8 cellular contexts compared by ENCODE assay signal in genomic region chrX:118177708-118178107, GRCh38.
"Had no signal": no experiment of that assay in that cellular context is flagged by ENCODE, and none has a peak within 500 bp of the region (broad histone marks: within the 10 kb centered on the region; RNA-seq: fewer than 3 reads in every experiment).

No MANE protein-coding gene starts in this region.

- DNase-seq: HCEC 1CT, IMR-90 had no signal

- ATAC-seq: HepG2, K562 had no signal

- H3K4me3 ChIP-seq: GM23338, K562 had no signal

- H3K27ac ChIP-seq: HL-60 had no signal

- FAIRE-seq: H1, H54, HepG2, K562 had no signal
